Comparison of ENCODE assay signal across 20 cellular contexts in the genomic region with DNA sequence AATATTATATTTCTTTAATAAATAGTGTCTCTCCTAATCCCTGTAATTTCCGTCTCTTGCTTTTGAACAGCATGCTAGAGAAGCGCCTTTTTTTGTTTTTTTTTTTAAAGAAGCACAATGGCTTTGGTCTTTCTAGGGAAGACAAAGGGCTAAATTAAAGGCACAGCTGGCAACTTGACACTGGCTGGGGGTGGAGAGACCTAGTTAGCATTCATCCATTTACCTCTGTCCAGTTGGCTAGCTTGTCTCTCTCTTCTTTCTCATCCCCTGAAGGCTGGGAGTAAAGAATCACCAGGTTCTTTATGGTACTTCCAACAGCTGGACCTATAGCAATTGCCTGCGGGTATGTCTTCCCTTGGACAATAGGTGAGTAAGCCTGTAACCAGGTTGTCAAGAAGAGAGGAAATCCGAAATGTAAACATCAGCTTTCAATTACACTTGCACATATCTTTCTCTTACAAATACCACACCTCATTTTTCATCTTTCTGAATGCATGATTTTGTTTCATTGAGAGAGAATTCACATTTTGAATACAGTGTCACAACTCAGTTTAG.
DNase-seq lines count a peak whose midpoint lies in the region; TF ChIP-seq lines count a peak whose summit lies in the region.
"Had no signal": no experiment of that assay in that cellular context is flagged by ENCODE, and none has a peak within 500 bp of the region (broad histone marks: within the 10 kb centered on the region; RNA-seq: fewer than 3 reads in every experiment).

No MANE protein-coding gene starts in this region.

- intact Hi-C loops in MCF 10A (cut with micrococcal nuclease) (no loop called here), mammary epithelial cell (cut with micrococcal nuclease) (no loop called here)

- H3K27ac Mint-ChIP-seq in MCF 10A (ENCODE audit: low read depth, unreplicated experiment) = peak overlapping the region; percentile 6
- H3K27ac Mint-ChIP-seq: HFFc6, T-helper 17 cell had no signal

- H3K36me3 ChIP-seq in mammary epithelial cell (ENCODE audit: insufficient read depth, low read length) = no peaks in the 10 kb centered on the region

- H3K4me3 ChIP-seq in mammary epithelial cell (replicated peaks in 1 of 3; ENCODE audit: insufficient read depth in 1 of 3, low read depth in 2 of 3, low read length in 3 of 3) (no peak overlapping the region), epithelial cell of esophagus (ENCODE audit: low read length) (no peak overlapping the region)
- H3K4me3 ChIP-seq: SK-N-MC had no signal

- H3K4me1 ChIP-seq in mammary epithelial cell (ENCODE audit: insufficient read depth, low read length) = no peaks in the 10 kb centered on the region

- H3K27ac ChIP-seq in mammary epithelial cell (ENCODE audit: insufficient read depth, low read depth, low read length) = no peak overlapping the region
- H3K27ac ChIP-seq: C4-2B, HL-60, SK-N-MC had no signal

- H3K9me3 ChIP-seq in mammary epithelial cell (replicated peaks; ENCODE audit: insufficient read depth, low read length) = no peaks in the 10 kb centered on the region

- 2% methylated on average over 4 of the region's 4 CpGs for WGBS in mammary epithelial cell (ENCODE audit: low coverage, missing lambda C conversion rate)

- H3K4me1 Mint-ChIP-seq in MCF 10A (ENCODE audit: insufficient read depth, unreplicated experiment) = peaks cover 5% of the 10 kb centered on the region
- H3K4me1 Mint-ChIP-seq: T-helper 17 cell had no signal

- no peaks in the 10 kb centered on the region for H3K79me2 ChIP-seq in mammary epithelial cell (ENCODE audit: insufficient read depth, low read length)

- peak; percentile 63 for DNase-seq in MCF 10A (ENCODE audit: unreplicated experiment)
- no peak for DNase-seq in mammary epithelial cell
- DNase-seq in NCI-H774 (lab: John Stamatoyannopoulos, UW) = peak; percentile 6
- peak; percentile 35 for DNase-seq in epithelial cell of esophagus (ENCODE audit: low read depth)
- peak; percentile 26 for DNase-seq in pons (ENCODE audit: low spot score)
- no peak for DNase-seq in dermis blood vessel endothelial cell
- no peak for DNase-seq in NCI-H2107 treated with DMSO at 0.1 percent for 48 hours (lab: John Stamatoyannopoulos, UW; ENCODE audit: unreplicated experiment)
- DNase-seq in HuH-7 (ENCODE audit: low spot score) = no peak
- DNase-seq: DMS79 treated with DMSO at 0.1 percent for 48 hours, HFFc6, KBM-7, NCI-H1092, NCI-H187, OCI-M1, SHP77 treated with DMSO at 0.1 percent for 48 hours, SW 1271, T-helper 17 cell had no signal

- H3K27me3 ChIP-seq in mammary epithelial cell (ENCODE audit: insufficient read depth, low read length) = no peaks in the 10 kb centered on the region

- no peaks in the 10 kb centered on the region for H4K20me1 ChIP-seq in mammary epithelial cell (ENCODE audit: insufficient read depth, low read length)

- POLR2A ChIA-PET in MCF 10A (lab: Yijun Ruan, JAX) = no interaction called here

- BruUV-seq in MCF 10A (replicated peaks; lab: Mats Ljungman, UMichigan) (no TSS peak), mammary epithelial cell (replicated peaks; lab: Mats Ljungman, UMichigan) (no TSS peak)

- H3K9ac ChIP-seq in mammary epithelial cell (ENCODE audit: insufficient read depth, low read length) = no peak overlapping the region

- dilution Hi-C loops in mammary epithelial cell (cut with HindIII; ENCODE audit: low sequenced_read_pairs) = no loop called here

- no peaks in the 10 kb centered on the region for H3K36me3 Mint-ChIP-seq in MCF 10A (ENCODE audit: insufficient read depth, unreplicated experiment)

- no peak overlapping the region for H3K4me2 ChIP-seq in mammary epithelial cell (ENCODE audit: insufficient read depth, low read depth, low read length)

- TF ChIP-seq CTCF in MCF 10A (IDR thresholded peaks at IDR 0.05; ENCODE audit: unreplicated experiment) = no peak
- TF ChIP-seq CTCF in mammary epithelial cell (conservative IDR thresholded peaks at IDR 0.05 in 1 of 2, IDR thresholded peaks at IDR 0.05 in 1 of 2; ENCODE audit: extremely low read depth in 1 of 2, insufficient read depth in 1 of 2, low read depth in 1 of 2, low read length in 2 of 2) = no peak
- no peak for TF ChIP-seq CTCF in epithelial cell of esophagus (IDR thresholded peaks at IDR 0.05; ENCODE audit: insufficient read depth, low read depth, low read length, missing control alignments)

- in situ Hi-C loops in mammary epithelial cell (cut with MboI; ENCODE audit: low sequenced_read_pairs in 2 of 2) = no loop called here

- CTCF ChIA-PET in MCF 10A (lab: Yijun Ruan, JAX) (no interaction called here), mammary epithelial cell (lab: Charles Lee; ENCODE audit: low non-redundant PET) (no interaction called here)

- H3K27me3 Mint-ChIP-seq in MCF 10A (ENCODE audit: insufficient read depth, unreplicated experiment) = no peaks in the 10 kb centered on the region
- H3K27me3 Mint-ChIP-seq: T-helper 17 cell had no signal

- H2AFZ ChIP-seq in mammary epithelial cell (ENCODE audit: low read depth, low read length) = no peak overlapping the region

- H3K9me3 Mint-ChIP-seq in MCF 10A (ENCODE audit: unreplicated experiment) = no peaks in the 10 kb centered on the region

- H3K4me3 Mint-ChIP-seq in MCF 10A (ENCODE audit: unreplicated experiment) = no peak overlapping the region
- H3K4me3 Mint-ChIP-seq: HFFc6, T-helper 17 cell had no signal

Comparison
In these comparisons a context has a peak if more than half of its experiments do, and no peak if none do; other contexts are left out.
1. DNase-seq: peak in MCF 10A (single experiment), NCI-H774 (single experiment), epithelial cell of esophagus (single experiment) and pons (single experiment); none in mammary epithelial cell (single experiment), dermis blood vessel endothelial cell (single experiment), NCI-H2107 treated with DMSO at 0.1 percent for 48 hours (single experiment) and HuH-7 (single experiment).